ENCODE assay signal across 30 cellular contexts in the genomic region with DNA sequence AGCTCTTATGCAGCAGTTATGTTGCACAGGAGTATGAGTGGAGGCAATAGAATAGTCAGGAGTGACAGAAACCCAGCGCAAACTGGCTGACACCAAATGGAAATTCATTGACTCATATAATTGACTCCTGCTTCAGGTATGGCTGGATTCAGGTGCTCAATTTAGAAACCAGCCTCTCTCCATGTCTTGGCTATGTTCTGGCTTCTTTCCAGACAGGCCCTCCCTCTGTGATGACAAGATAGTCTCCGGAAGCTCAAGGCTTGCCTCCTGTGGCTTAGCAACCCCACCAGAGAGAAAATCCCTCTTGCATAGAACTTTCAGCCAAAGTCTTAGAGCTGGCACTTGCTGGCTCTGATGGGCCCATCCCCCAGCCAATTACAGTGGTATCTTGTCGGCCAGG.
"Had no signal": no experiment of that assay in that cellular context is flagged by ENCODE, and none has a peak within 500 bp of the region (broad histone marks: within the 10 kb centered on the region; RNA-seq: fewer than 3 reads in every experiment).

No MANE protein-coding gene starts in this region.

- H3K36me3 Mint-ChIP-seq: activated naive CD8-positive, alpha-beta T cell had no signal

- FAIRE-seq: endometrium, endothelial cell of umbilical vein, frontal cortex had no signal

- H3K4me3 ChIP-seq: body of pancreas, colonic mucosa had no signal

- ATAC-seq: activated CD4-positive, CD25-positive, alpha-beta regulatory T cell treated with anti-CD3 and anti-CD28 coated beads, Interleukin-2, amount 50 U/mL, for 24 hours; activated CD8-positive, alpha-beta T cell treated with anti-CD3 and anti-CD28 coated beads for 36 hours; activated T-cell treated with anti-CD3 and anti-CD28 coated beads, Interleukin-2, amount 50 U/mL, for 4 hours; activated T-helper 17 cell treated with anti-CD3 and anti-CD28 coated beads, Interleukin-2, amount 50 U/mL, for 72 hours; body of pancreas; T-helper 17 cell had no signal

- H3K4me3 Mint-ChIP-seq: activated B cell treated with CpG ODN at 0.5 μM for 24 hours; activated CD8-positive, alpha-beta T cell treated with anti-CD3 and anti-CD28 coated beads for 36 hours; activated naive CD8-positive, alpha-beta T cell; activated T-cell treated with anti-CD3 and anti-CD28 coated beads, Interleukin-2, amount 50 U/mL, for 4 hours; activated T-helper 17 cell treated with anti-CD3 and anti-CD28 coated beads, Interleukin-2, amount 50 U/mL, for 72 hours; T-helper 17 cell; T-helper 2 cell treated with Interferon-gamma antibody and Interleukin-4, amounts not matched to agents 5 μg/mL and 100 μg/mL, for 36 hours had no signal

- H3K27me3 ChIP-seq: body of pancreas, colonic mucosa had no signal

- H3K4me1 ChIP-seq: body of pancreas, colonic mucosa had no signal

- H3K27ac ChIP-seq: body of pancreas, colonic mucosa, epithelial cell of prostate, WERI-Rb-1 had no signal

- H3K27me3 Mint-ChIP-seq: activated B cell treated with CpG ODN at 0.5 μM for 24 hours; activated CD8-positive, alpha-beta T cell treated with anti-CD3 and anti-CD28 coated beads for 36 hours; activated naive CD8-positive, alpha-beta T cell; activated T-helper 17 cell treated with anti-CD3 and anti-CD28 coated beads, Interleukin-2, amount 50 U/mL, for 72 hours; T-helper 17 cell had no signal

- H3K4me1 Mint-ChIP-seq: activated B cell treated with CpG ODN at 0.5 μM for 24 hours had no signal

- DNase-seq: activated B cell treated with CpG ODN at 0.5 μM for 24 hours; activated CD4-positive, alpha-beta T cell treated with anti-CD3 and anti-CD28 coated beads for 48 hours; activated CD4-positive, alpha-beta T cell treated with anti-CD3 and anti-CD28 coated beads, Interleukin-2, amount 50 U/mL, for 1 hour; activated CD4-positive, alpha-beta T cell treated with anti-CD3 and anti-CD28 coated beads, Interleukin-2, amount 50 U/mL, for 48 hours; activated CD8-positive, alpha-beta memory T cell treated with anti-CD3 and anti-CD28 coated beads for 24 hours; activated CD8-positive, alpha-beta T cell treated with anti-CD3 and anti-CD28 coated beads for 36 hours; activated effector memory CD4-positive, alpha-beta T cell treated with Interleukin-2 at 50 U/mL for 16 hours; activated gamma-delta T cell treated with Interleukin-2 at 50 U/mL for 16 hours; activated naive CD4-positive, alpha-beta T cell treated with anti-CD3 and anti-CD28 coated beads, Interleukin-2, amount 50 U/mL, for 16 hours; activated naive CD4-positive, alpha-beta T cell treated with Interleukin-2 at 50 U/mL for 16 hours; activated T-cell treated with anti-CD3 and anti-CD28 coated beads, Interleukin-2, amount 50 U/mL, for 4 hours; amygdala; body of pancreas; caudate nucleus; colonic mucosa; effector CD8-positive, alpha-beta T cell; foreskin fibroblast; head of caudate nucleus; T-helper 1 cell; T-helper 17 cell; T1000; WERI-Rb-1 had no signal

- H3K9me3 ChIP-seq: body of pancreas, colonic mucosa had no signal

- H3K36me3 ChIP-seq: colonic mucosa, WERI-Rb-1 had no signal

- H3K9me3 Mint-ChIP-seq: activated B cell treated with CpG ODN at 0.5 μM for 24 hours; activated CD8-positive, alpha-beta T cell treated with anti-CD3 and anti-CD28 coated beads for 36 hours; activated T-cell treated with anti-CD3 and anti-CD28 coated beads, Interleukin-2, amount 50 U/mL, for 4 hours; activated T-helper 17 cell treated with anti-CD3 and anti-CD28 coated beads, Interleukin-2, amount 50 U/mL, for 72 hours; T-helper 2 cell treated with Interferon-gamma antibody and Interleukin-4, amounts not matched to agents 5 μg/mL and 100 μg/mL, for 36 hours had no signal

- H3K27ac Mint-ChIP-seq: activated B cell treated with CpG ODN at 0.5 μM for 24 hours; activated CD8-positive, alpha-beta T cell treated with anti-CD3 and anti-CD28 coated beads for 36 hours; activated naive CD8-positive, alpha-beta T cell; activated T-helper 17 cell treated with anti-CD3 and anti-CD28 coated beads, Interleukin-2, amount 50 U/mL, for 72 hours; T-helper 17 cell; T-helper 2 cell treated with Interferon-gamma antibody and Interleukin-4, amounts not matched to agents 5 μg/mL and 100 μg/mL, for 36 hours had no signal
